ENCODE assay signal across 1 cellular context in the genomic region with DNA sequence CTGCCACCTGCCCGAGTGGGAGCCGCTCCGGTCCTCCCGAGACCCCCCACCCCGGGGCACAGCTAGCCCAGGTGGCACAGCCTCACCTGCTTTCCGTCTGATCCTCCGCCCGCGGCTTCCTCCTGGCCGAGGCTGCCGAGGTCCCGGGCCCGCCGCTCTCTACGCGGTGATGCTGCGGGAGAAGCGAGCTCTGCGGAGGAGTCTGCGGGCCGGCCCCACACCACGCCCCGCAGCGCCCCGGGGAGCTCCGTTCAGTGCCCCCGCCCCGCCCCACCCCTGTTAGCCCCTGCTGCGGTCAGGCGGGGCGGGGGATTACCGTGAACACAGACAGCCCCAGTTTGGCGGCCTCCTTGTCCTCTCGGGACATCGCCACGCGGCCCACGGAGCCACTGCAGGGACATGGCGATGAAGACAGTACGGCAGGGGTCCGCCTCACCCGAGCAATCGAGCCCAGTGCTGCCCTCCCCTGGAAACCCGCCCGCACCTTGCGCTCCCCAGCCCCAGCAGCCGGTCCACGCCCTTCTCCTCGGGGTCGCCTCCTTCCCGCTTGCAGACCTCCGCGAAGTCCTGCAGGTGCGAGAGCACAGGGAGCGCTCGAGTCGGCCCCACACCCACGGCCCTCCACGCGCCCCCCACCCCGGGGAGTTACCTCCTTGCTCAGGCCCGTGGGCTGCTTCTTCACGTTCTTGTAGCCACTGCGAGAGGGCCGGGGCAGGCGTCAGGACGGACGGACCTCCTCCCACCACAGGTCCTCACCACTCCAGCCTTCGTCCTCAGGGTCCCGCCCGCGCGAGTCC.
TF ChIP-seq lines count a peak whose summit lies in the region.

No MANE protein-coding gene starts in this region.

TF ChIP-seq in GM23338, 12 proteins besides CTCF, POLR2A, EP300 and RAD21:
- TF ChIP-seq, protein P1, sequence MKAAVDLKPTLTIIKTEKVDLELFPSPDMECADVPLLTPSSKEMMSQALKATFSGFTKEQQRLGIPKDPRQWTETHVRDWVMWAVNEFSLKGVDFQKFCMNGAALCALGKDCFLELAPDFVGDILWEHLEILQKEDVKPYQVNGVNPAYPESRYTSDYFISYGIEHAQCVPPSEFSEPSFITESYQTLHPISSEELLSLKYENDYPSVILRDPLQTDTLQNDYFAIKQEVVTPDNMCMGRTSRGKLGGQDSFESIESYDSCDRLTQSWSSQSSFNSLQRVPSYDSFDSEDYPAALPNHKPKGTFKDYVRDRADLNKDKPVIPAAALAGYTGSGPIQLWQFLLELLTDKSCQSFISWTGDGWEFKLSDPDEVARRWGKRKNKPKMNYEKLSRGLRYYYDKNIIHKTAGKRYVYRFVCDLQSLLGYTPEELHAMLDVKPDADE (IDR thresholded peaks at IDR 0.05) = no peak
- TF ChIP-seq NANOG (IDR thresholded peaks at IDR 0.05; ENCODE audit: borderline replicate concordance) (no peak), POLR2AphosphoS5 (IDR thresholded peaks at IDR 0.05; ENCODE audit: low read depth) (no peak)
